In genomic region chr12:58541300-58541690, GRCh38 we compare ENCODE assay signal across 23 cellular contexts.
DNase-seq lines count a peak whose midpoint lies in the region; ATAC-seq, FAIRE-seq and TF ChIP-seq lines count a peak whose summit lies in the region.
"Had no signal": no experiment of that assay in that cellular context is flagged by ENCODE, and none has a peak within 500 bp of the region (broad histone marks: within the 10 kb centered on the region; RNA-seq: fewer than 3 reads in every experiment).

No MANE protein-coding gene starts in this region.

- no peak overlapping the region for H2AK5ac ChIP-seq in H1 (ENCODE audit: low read depth, low read length)

- H2BK15ac ChIP-seq in H1 (ENCODE audit: low read length), result no peak overlapping the region

- CTCF ChIA-PET in H1 (lab: Charles Lee; ENCODE audit: partially characterized antibody), result interaction anchor here (0.6 to 4.7 kb wide), 49 partner anchors 9 to 768 kb away, joined by 3 to 44 read pairs (median 4); partner anchors contain the start of gene LRIG3
- CTCF ChIA-PET in activated naive CD4-positive, alpha-beta T cell treated with anti-CD3 and anti-CD28 coated beads, Interleukin-2, amount 10 ng/mL, durations not matched to agents 7 days and 5 days (lab: Charles Lee), result no interaction called here

- H3K56ac ChIP-seq in H1 (replicated peaks; ENCODE audit: insufficient read length, low read depth, low read length), result no peak overlapping the region

- H4K8ac ChIP-seq in H1 (ENCODE audit: extremely low read depth, insufficient read depth, low read length), result no peak overlapping the region

- H3K23me2 ChIP-seq in H1 (ENCODE audit: low read depth, low read length), result no peaks in the 10 kb centered on the region

- H3K9me3 Mint-ChIP-seq in osteocyte (ENCODE audit: unreplicated experiment) (peaks cover 22% of the 10 kb centered on the region), natural killer cell (peaks cover 4 to 6% of the 10 kb centered on the region in 2 donors)
- H3K9me3 Mint-ChIP-seq in activated naive CD4-positive, alpha-beta T cell treated with anti-CD3 and anti-CD28 coated beads, Interleukin-2, amount 10 ng/mL, durations not matched to agents 7 days and 5 days, result no peaks in the 10 kb centered on the region
- H3K9me3 Mint-ChIP-seq: activated naive CD8-positive, alpha-beta T cell treated with anti-CD3 and anti-CD28 coated beads, Interleukin-2, amount 10 ng/mL, durations not matched to agents 7 days and 5 days had no signal

- H3K36me3 Mint-ChIP-seq in osteocyte (ENCODE audit: unreplicated experiment) (peaks cover 8% of the 10 kb centered on the region), natural killer cell (no peaks in the 10 kb centered on the region)
- no peaks in the 10 kb centered on the region for H3K36me3 Mint-ChIP-seq in activated naive CD4-positive, alpha-beta T cell treated with anti-CD3 and anti-CD28 coated beads, Interleukin-2, amount 10 ng/mL, durations not matched to agents 7 days and 5 days
- H3K36me3 Mint-ChIP-seq: activated naive CD8-positive, alpha-beta T cell treated with anti-CD3 and anti-CD28 coated beads, Interleukin-2, amount 10 ng/mL, durations not matched to agents 7 days and 5 days; CD4-positive, CD25-positive, alpha-beta regulatory T cell; naive thymus-derived CD4-positive, alpha-beta T cell had no signal

- H3K36me3 ChIP-seq in SJSA1 (no peaks in the 10 kb centered on the region), H1 (ENCODE audit: control insufficient read depth in 2 of 4, insufficient read depth in 4 of 4, low read length in 3 of 4) (no peaks in the 10 kb centered on the region)
- H3K36me3 ChIP-seq: breast epithelium, lower lobe of right lung, sigmoid colon had no signal

- H3K4me1 Mint-ChIP-seq in osteocyte (ENCODE audit: unreplicated experiment) (peaks cover 59% of the 10 kb centered on the region), natural killer cell (no peaks in the 10 kb centered on the region)
- no peaks in the 10 kb centered on the region for H3K4me1 Mint-ChIP-seq in activated naive CD4-positive, alpha-beta T cell treated with anti-CD3 and anti-CD28 coated beads, Interleukin-2, amount 10 ng/mL, durations not matched to agents 7 days and 5 days
- H3K4me1 Mint-ChIP-seq: activated naive CD8-positive, alpha-beta T cell treated with anti-CD3 and anti-CD28 coated beads, Interleukin-2, amount 10 ng/mL, durations not matched to agents 7 days and 5 days; CD4-positive, CD25-positive, alpha-beta regulatory T cell; naive thymus-derived CD4-positive, alpha-beta T cell had no signal

- POLR2A ChIA-PET in H1 (lab: Charles Lee; ENCODE audit: partially characterized antibody), result interaction anchor here (0.8 kb wide), 1 partner anchor 150 kb away, joined by 3 read pairs; no protein-coding TSS in a partner anchor

- no peak overlapping the region for H3K4me3 Mint-ChIP-seq in osteocyte (ENCODE audit: unreplicated experiment)
- H3K4me3 Mint-ChIP-seq in activated naive CD4-positive, alpha-beta T cell treated with anti-CD3 and anti-CD28 coated beads, Interleukin-2, amount 10 ng/mL, durations not matched to agents 7 days and 5 days, result no peak overlapping the region
- H3K4me3 Mint-ChIP-seq in natural killer cell, result no peak overlapping the region
- H3K4me3 Mint-ChIP-seq: activated naive CD8-positive, alpha-beta T cell treated with anti-CD3 and anti-CD28 coated beads, Interleukin-2, amount 10 ng/mL, durations not matched to agents 7 days and 5 days; CD4-positive, CD25-positive, alpha-beta regulatory T cell; naive thymus-derived CD4-positive, alpha-beta T cell had no signal

- H3K27ac Mint-ChIP-seq in osteocyte (ENCODE audit: unreplicated experiment), result peak overlapping the region; percentile 88
- H3K27ac Mint-ChIP-seq in activated naive CD4-positive, alpha-beta T cell treated with anti-CD3 and anti-CD28 coated beads, Interleukin-2, amount 10 ng/mL, durations not matched to agents 7 days and 5 days, result no peak overlapping the region
- H3K27ac Mint-ChIP-seq in natural killer cell, result no peak overlapping the region
- H3K27ac Mint-ChIP-seq: activated naive CD8-positive, alpha-beta T cell treated with anti-CD3 and anti-CD28 coated beads, Interleukin-2, amount 10 ng/mL, durations not matched to agents 7 days and 5 days; CD4-positive, CD25-positive, alpha-beta regulatory T cell; naive thymus-derived CD4-positive, alpha-beta T cell had no signal

- no peak overlapping the region for H4K5ac ChIP-seq in H1 (ENCODE audit: insufficient read length, low read depth, low read length)

- no peak for TF ChIP-seq RAD21 in H1 (IDR thresholded peaks at IDR 0.05 in 1 of 2, conservative IDR thresholded peaks at IDR 0.05 in 1 of 2; ENCODE audit: low read depth in 2 of 2, low read length in 2 of 2)

- intact Hi-C loops in natural killer cell (cut with micrococcal nuclease), result no loop called here

- TF ChIP-seq EP300 in H1 (IDR thresholded peaks at IDR 0.05; ENCODE audit: borderline replicate concordance in 1 of 2, low read depth in 2 of 2, low read length in 2 of 2), result no peak

- no peaks in the 10 kb centered on the region for H3K27me3 ChIP-seq in SJSA1 (replicated peaks)
- no peaks in the 10 kb centered on the region for H3K27me3 ChIP-seq in H1 (replicated peaks in 1 of 4; ENCODE audit: control insufficient read depth in 3 of 4, extremely low read depth in 1 of 4, insufficient read depth in 3 of 4, low read length in 3 of 4)
- H3K27me3 ChIP-seq: breast epithelium, hepatocyte, sigmoid colon had no signal

- H3K9me3 ChIP-seq in SJSA1 (replicated peaks) (no peaks in the 10 kb centered on the region), H1 (ENCODE audit: insufficient read depth in 2 of 2, low read depth in 1 of 2, low read length in 1 of 2) (no peaks in the 10 kb centered on the region)
- H3K9me3 ChIP-seq: breast epithelium, lower lobe of right lung, sigmoid colon had no signal

- H3K14ac ChIP-seq in H1 (ENCODE audit: insufficient read length), result no peak overlapping the region

- H2BK120ac ChIP-seq in H1 (replicated peaks; ENCODE audit: low read depth, low read length), result no peak overlapping the region

- DNase-seq in GM03348 (ENCODE audit: low spot score), result peak; percentile 31
- DNase-seq in SJSA1 (ENCODE audit: low read depth in 1 of 2, low spot score in 2 of 2), result peak in 1 of 2 experiments; percentile 49
- no peak for DNase-seq in H1 (ENCODE audit: low read depth in 1 of 2, low spot score in 2 of 2)
- DNase-seq in osteocyte (ENCODE audit: extremely low spot score, unreplicated experiment), result no peak
- no peak for DNase-seq in activated naive CD4-positive, alpha-beta T cell treated with anti-CD3 and anti-CD28 coated beads, Interleukin-2, amount 10 ng/mL, durations not matched to agents 7 days and 5 days
- DNase-seq in T-helper 9 cell, result no peak
- DNase-seq in natural killer cell, result no peak
- DNase-seq: activated CD4-positive, alpha-beta T cell treated with anti-CD3 and anti-CD28 coated beads for 4 hours; activated naive CD8-positive, alpha-beta T cell treated with anti-CD3 and anti-CD28 coated beads, Interleukin-2, amount 10 ng/mL, durations not matched to agents 7 days and 5 days; CD4-positive, CD25-positive, alpha-beta regulatory T cell; dermis blood vessel endothelial cell; naive thymus-derived CD4-positive, alpha-beta T cell; NCI-H1105 treated with DMSO at 0.1 percent for 48 hours; RPMI8226 had no signal

- H3K79me1 ChIP-seq in H1 (ENCODE audit: low read depth, low read length), result no peaks in the 10 kb centered on the region

- no peak overlapping the region for H3K9ac ChIP-seq in H1 (replicated peaks in 1 of 4; ENCODE audit: extremely low read depth in 1 of 4, low read depth in 3 of 4, low read length in 3 of 4)
- H3K9ac ChIP-seq: parathyroid adenoma had no signal

- H2BK12ac ChIP-seq in H1 (ENCODE audit: low read depth, low read length), result no peak overlapping the region

- FAIRE-seq in H1 (lab: Jason Lieb, UNC), result no peak
- FAIRE-seq: GM19239, islet of Langerhans, TTC549 had no signal

- H2BK20ac ChIP-seq in H1 (ENCODE audit: low read length), result no peak overlapping the region

- H3K4me1 ChIP-seq in SJSA1 (replicated peaks) (peaks cover 51% of the 10 kb centered on the region), H1 (replicated peaks in 1 of 4; ENCODE audit: control insufficient read depth in 3 of 4, insufficient read depth in 4 of 4, low read length in 3 of 4) (peaks cover 0 to 4% (median 1%) of the 10 kb centered on the region in 4 experiments; a peak in 3 of 7 replicates)
- H3K4me1 ChIP-seq: breast epithelium, lower lobe of right lung, parathyroid adenoma had no signal

- no peaks in the 10 kb centered on the region for H4K20me1 ChIP-seq in H1 (replicated peaks in 1 of 2; ENCODE audit: control insufficient read depth in 1 of 2, insufficient read depth in 2 of 2, low read length in 2 of 2)

- H3K79me2 ChIP-seq in H1 (ENCODE audit: control insufficient read depth in 1 of 2, insufficient read depth in 2 of 2, low read length in 2 of 2), result no peaks in the 10 kb centered on the region
- H3K79me2 ChIP-seq: hepatocyte, parathyroid adenoma had no signal

- no peak overlapping the region for H3K23ac ChIP-seq in H1 (ENCODE audit: insufficient read length)

- no peak for ATAC-seq in GM19351 (IDR thresholded peaks at IDR 0.05; ENCODE audit: unreplicated experiment)
- no peak for ATAC-seq in natural killer cell
- ATAC-seq: naive thymus-derived CD4-positive, alpha-beta T cell had no signal

- WGBS in H1 (ENCODE audit: extremely low coverage in 1 of 2, insufficient coverage in 1 of 2, insufficient read length in 1 of 2, insufficient replicate concordance in 2 of 2, low coverage in 1 of 2, low lambda C conversion rate in 2 of 2, missing lambda C conversion rate in 1 of 2), 2 experiments, result 79% methylated on average over 3 of the region's 3 CpGs; no CpG with 5 or more reads in 1 of the 2 experiments

- TF ChIP-seq CTCF in H1 (IDR thresholded peaks at IDR 0.05; ENCODE audit: control extremely low read depth in 1 of 3, insufficient read depth in 1 of 3, low read depth in 1 of 3, low read length in 3 of 3) (no peak), osteocyte (IDR thresholded peaks at IDR 0.05) (no peak), natural killer cell (IDR thresholded peaks at IDR 0.05) (no peak)

- no peak overlapping the region for H3K18ac ChIP-seq in H1 (ENCODE audit: extremely low read depth, low read length)

- TF ChIP-seq POLR2A in H1 (IDR thresholded peaks at IDR 0.05; ENCODE audit: control extremely low read depth in 1 of 2, low read depth in 2 of 2, low read length in 2 of 2), result no peak

- no peak overlapping the region for H3K4me3 ChIP-seq in SJSA1
- no peak overlapping the region for H3K4me3 ChIP-seq in H1 (ENCODE audit: extremely low read depth in 1 of 4, insufficient read depth in 2 of 4, low read depth in 3 of 4, low read length in 4 of 4)
- H3K4me3 ChIP-seq: breast epithelium, hepatocyte, lower lobe of right lung, sigmoid colon had no signal

- H2BK5ac ChIP-seq in H1 (ENCODE audit: low read depth, low read length), result no peak overlapping the region

- no peak overlapping the region for H2AFZ ChIP-seq in H1 (ENCODE audit: low read length)
- H2AFZ ChIP-seq: parathyroid adenoma had no signal

- no peak overlapping the region for H3K4ac ChIP-seq in H1 (replicated peaks; ENCODE audit: insufficient read length, low read depth, low read length)

- H3K4me2 ChIP-seq in H1 (ENCODE audit: insufficient read depth in 1 of 2, low read depth in 2 of 2, low read length in 2 of 2), result no peak overlapping the region
- H3K4me2 ChIP-seq: hepatocyte had no signal

- peak overlapping the region; percentile 44 for H3K27ac ChIP-seq in SJSA1
- H3K27ac ChIP-seq in H1 (ENCODE audit: low read depth, low read length), result no peak overlapping the region
- H3K27ac ChIP-seq: breast epithelium, lower lobe of right lung, parathyroid adenoma had no signal

- no peak overlapping the region for H4K91ac ChIP-seq in H1 (replicated peaks; ENCODE audit: insufficient read length, low read length)

- H3K27me3 Mint-ChIP-seq in osteocyte (ENCODE audit: unreplicated experiment) (no peaks in the 10 kb centered on the region), natural killer cell (ENCODE audit: low read depth in 2 of 2) (no peaks in the 10 kb centered on the region)
- H3K27me3 Mint-ChIP-seq in activated naive CD4-positive, alpha-beta T cell treated with anti-CD3 and anti-CD28 coated beads, Interleukin-2, amount 10 ng/mL, durations not matched to agents 7 days and 5 days, result peaks cover 8% of the 10 kb centered on the region
- H3K27me3 Mint-ChIP-seq: CD4-positive, CD25-positive, alpha-beta regulatory T cell had no signal
